Comparison of ENCODE assay signal across 13 cellular contexts in genomic region chr1:23984417-23985186, GRCh38. TPM values are rescaled to one million over a fixed set of nuclear protein-coding genes. Genes with fewer than 3 reads are reported as not detected.
DNase-seq lines count a peak whose midpoint lies in the region; ATAC-seq, FAIRE-seq and TF ChIP-seq lines count a peak whose summit lies in the region.
"Had no signal": no experiment of that assay in that cellular context is flagged by ENCODE, and none has a peak within 500 bp of the region (broad histone marks: within the 10 kb centered on the region; RNA-seq: fewer than 3 reads in every experiment).

No MANE protein-coding gene starts in this region.

- no peaks in the 10 kb centered on the region for H3K9me3 Mint-ChIP-seq in activated naive CD8-positive, alpha-beta T cell treated with anti-CD3 and anti-CD28 coated beads for 36 hours
- H3K9me3 Mint-ChIP-seq: activated naive CD4-positive, alpha-beta T cell treated with anti-CD3 and anti-CD28 coated beads, Interleukin-2, amount 50 U/mL, for 72 hours; IgD-negative memory B cell; natural killer cell had no signal

- no peaks in the 10 kb centered on the region for H3K9me3 ChIP-seq in right cardiac atrium (ENCODE audit: control insufficient read depth, low read length)

- peak; percentile 85 for FAIRE-seq in RCC 7860 (lab: Jason Lieb, UNC)

- no peak overlapping the region for H3K27ac ChIP-seq in dorsolateral prefrontal cortex
- H3K27ac ChIP-seq in right cardiac atrium (ENCODE audit: low read length) = no peak overlapping the region

- DNase-seq in Daoy (ENCODE audit: low read depth) (peak; percentile 53), RCC 7860 (ENCODE audit: low spot score) (peak; percentile 60), fibroblast of mammary gland (ENCODE audit: low read depth) (peak; percentile 88), renal cortical epithelial cell (ENCODE audit: low read depth) (peak; percentile 82), dorsolateral prefrontal cortex (no peak), right cardiac atrium (no peak)
- DNase-seq in activated naive CD8-positive, alpha-beta T cell treated with anti-CD3 and anti-CD28 coated beads for 36 hours = no peak
- DNase-seq in stimulated activated CD4-positive, alpha-beta T cell treated with anti-CD3 and anti-CD28 coated beads, Interleukin-1b, Interleukin-23, amount 100 ng/mL, for 48 hours = no peak
- DNase-seq: DMS79 treated with DMSO at 0.1 percent for 48 hours, natural killer cell, NCI-H526 treated with DMSO at 0.1 percent for 48 hours had no signal

- H3K4me3 Mint-ChIP-seq in activated naive CD8-positive, alpha-beta T cell treated with anti-CD3 and anti-CD28 coated beads for 36 hours = no peak overlapping the region

- intact Hi-C loops in dorsolateral prefrontal cortex (cut with DNase I) = loop anchor here in 1 of 2 donors (5.0 kb wide), 1 partner anchor 117 kb away; the partner anchor contains the start of gene FUCA1
- intact Hi-C loops in right cardiac atrium (cut with DNase I) = loop anchor here in 1 of 4 donors (5.0 kb wide), 1 partner anchor 33 kb away; no protein-coding TSS in a partner anchor

- no peak for TF ChIP-seq CTCF in fibroblast of mammary gland (conservative IDR thresholded peaks at IDR 0.05; ENCODE audit: control insufficient read depth, insufficient read depth, low read depth, low read length)
- no peak for TF ChIP-seq CTCF in dorsolateral prefrontal cortex (IDR thresholded peaks at IDR 0.05 in 54 of 56, conservative IDR thresholded peaks at IDR 0.05 in 2 of 56; ENCODE audit: low read depth in 1 of 56, partially characterized antibody in 56 of 56)

- ATAC-seq in right cardiac atrium = no peak
- ATAC-seq: activated naive CD4-positive, alpha-beta T cell treated with anti-CD3 and anti-CD28 coated beads, Interleukin-2, amount 50 U/mL, for 72 hours; natural killer cell had no signal

- no peak overlapping the region for H3K27ac Mint-ChIP-seq in activated naive CD8-positive, alpha-beta T cell treated with anti-CD3 and anti-CD28 coated beads for 36 hours
- H3K27ac Mint-ChIP-seq: natural killer cell had no signal

- H3K27me3 ChIP-seq in dorsolateral prefrontal cortex (no peaks in the 10 kb centered on the region), right cardiac atrium (ENCODE audit: control insufficient read depth, insufficient read depth) (no peaks in the 10 kb centered on the region)

- peaks cover 2% of the 10 kb centered on the region for H3K4me1 ChIP-seq in right cardiac atrium (ENCODE audit: control insufficient read depth, insufficient read depth, low read length)

- WGBS in right cardiac atrium = 68% methylated on average over 5 of the region's 5 CpGs

- H3K27me3 Mint-ChIP-seq in activated naive CD8-positive, alpha-beta T cell treated with anti-CD3 and anti-CD28 coated beads for 36 hours = peaks cover 3% of the 10 kb centered on the region
- H3K27me3 Mint-ChIP-seq: IgD-negative memory B cell had no signal

- no peak overlapping the region for H3K4me3 ChIP-seq in fibroblast of mammary gland (ENCODE audit: control insufficient read depth, low read depth, low read length)
- H3K4me3 ChIP-seq in dorsolateral prefrontal cortex = no peak overlapping the region
- H3K4me3 ChIP-seq in right cardiac atrium (ENCODE audit: low read length) = no peak overlapping the region

- H3K36me3 Mint-ChIP-seq in activated naive CD8-positive, alpha-beta T cell treated with anti-CD3 and anti-CD28 coated beads for 36 hours = peaks cover 6% of the 10 kb centered on the region
- H3K36me3 Mint-ChIP-seq: IgD-negative memory B cell, natural killer cell had no signal

- peaks cover 11% of the 10 kb centered on the region for H3K4me1 Mint-ChIP-seq in activated naive CD8-positive, alpha-beta T cell treated with anti-CD3 and anti-CD28 coated beads for 36 hours

RNA-seq across cellular contexts. Expression of gene SRSF10, which starts 4.5 kb away (rescaled TPM):
- 125 and 130 TPM in 2 replicates for total RNA-seq in Daoy (2014; rRNA removed; shearing (Covaris generic))
- 87.5 and 132 TPM in 2 replicates for total RNA-seq in renal cortical epithelial cell
- 100 to 1,000 TPM; 229 to 234 TPM for total RNA-seq in activated naive CD8-positive, alpha-beta T cell treated with anti-CD3 and anti-CD28 coated beads for 36 hours
- total RNA-seq in dorsolateral prefrontal cortex = 10 to 100 TPM; 59.4 to 96.0 (median 77.6) TPM
- total RNA-seq in right cardiac atrium = 10 to 100 TPM; 49.8 to 59.0 (median 53.0) TPM
- polyA plus RNA-seq in right cardiac atrium = 39.8 TPM

RNA-seq across cellular contexts. Expression of gene PNRC2, which starts 25.0 kb away (rescaled TPM):
- 178 and 183 TPM in 2 replicates for total RNA-seq in Daoy (2014; rRNA removed; shearing (Covaris generic))
- total RNA-seq in renal cortical epithelial cell (212 and 277 TPM in 2 replicates), dorsolateral prefrontal cortex (100 to 1,000 TPM in 6 of 120 experiments, 10 to 100 TPM in 114; 40.7 to 123 (median 66.8) TPM), right cardiac atrium (100 to 1,000 TPM in 1 of 4 donors, 10 to 100 TPM in 3; 74.6 to 104 (median 87.6) TPM)
- 100 to 1,000 TPM; 162 to 165 TPM for total RNA-seq in activated naive CD8-positive, alpha-beta T cell treated with anti-CD3 and anti-CD28 coated beads for 36 hours
- 82.2 TPM for polyA plus RNA-seq in right cardiac atrium

Comparison
In these comparisons a context has a peak if more than half of its experiments do, and no peak if none do; other contexts are left out.
1. DNase-seq: peak in Daoy (single experiment), RCC 7860 (single experiment), fibroblast of mammary gland (single experiment) and renal cortical epithelial cell (single experiment); none in activated naive CD8-positive, alpha-beta T cell treated with anti-CD3 and anti-CD28 coated beads for 36 hours (single experiment), stimulated activated CD4-positive, alpha-beta T cell treated with anti-CD3 and anti-CD28 coated beads, Interleukin-1b, Interleukin-23, amount 100 ng/mL, for 48 hours (single experiment), dorsolateral prefrontal cortex (0 of 10) and right cardiac atrium (0 of 3).